ENCODE assay signal across 8 cellular contexts in the genomic region with DNA sequence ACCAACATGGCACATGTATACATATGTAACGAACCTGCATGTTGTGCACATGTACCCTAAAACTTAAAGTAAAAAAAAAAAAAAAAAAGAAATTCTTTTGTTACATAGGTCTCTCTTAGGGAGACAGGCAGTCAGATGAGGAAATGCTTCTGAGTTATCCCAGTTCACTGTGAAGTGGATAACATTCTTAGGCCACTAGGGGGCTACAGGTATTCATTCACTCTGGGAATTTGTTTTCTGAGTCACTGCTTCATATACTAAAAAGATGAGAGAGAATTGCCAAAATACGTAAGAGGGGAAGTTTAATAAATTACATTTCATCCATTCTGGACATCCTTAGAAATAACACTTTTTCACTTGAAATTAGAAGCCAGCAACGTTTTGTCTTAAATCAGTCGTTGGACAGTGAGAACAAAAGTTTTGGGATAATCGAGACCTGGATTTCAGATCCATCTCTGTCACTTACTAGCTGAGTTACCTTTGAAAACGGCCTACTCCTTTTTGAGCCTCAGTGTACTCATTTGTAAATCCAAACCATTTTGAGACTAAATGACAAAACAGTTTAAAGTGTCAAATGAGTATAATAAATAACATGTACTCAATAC.
DNase-seq lines count a peak whose midpoint lies in the region; ATAC-seq and TF ChIP-seq lines count a peak whose summit lies in the region.

No MANE protein-coding gene starts in this region.

- no peak overlapping the region for H3K4me2 ChIP-seq in IMR-90 (ENCODE audit: low read depth, low read length)

- no peak overlapping the region for H4K91ac ChIP-seq in IMR-90 (ENCODE audit: insufficient read depth, low read depth, low read length)

- H3K4me1 ChIP-seq in IMR-90 (ENCODE audit: control insufficient read depth, insufficient read depth, low read length), result peaks cover 9% of the 10 kb centered on the region; the same call in 1 of the 2 replicates
- no peaks in the 10 kb centered on the region for H3K4me1 ChIP-seq in thyroid gland

- no peak overlapping the region for H3K23ac ChIP-seq in IMR-90 (ENCODE audit: low read depth, low read length)

- no peak overlapping the region for H2BK5ac ChIP-seq in IMR-90 (ENCODE audit: low read depth, low read length, poor library complexity, severe bottlenecking)

- H3K4me3 ChIP-seq in IMR-90 (ENCODE audit: insufficient read depth, low read depth, low read length), result no peak overlapping the region
- H3K4me3 ChIP-seq in thyroid gland (replicated peaks in 1 of 3), result no peak overlapping the region

- no peak overlapping the region for H2BK15ac ChIP-seq in IMR-90 (ENCODE audit: low read depth, low read length)

- no peaks in the 10 kb centered on the region; a peak in 1 of 4 replicates for H3K79me1 ChIP-seq in IMR-90 (ENCODE audit: low read depth in 1 of 2, low read length in 2 of 2)

- no peaks in the 10 kb centered on the region for H3K27me3 ChIP-seq in IMR-90 (ENCODE audit: control insufficient read depth, insufficient read depth, low read length)
- H3K27me3 ChIP-seq in thyroid gland, result no peaks in the 10 kb centered on the region

- peak; percentile 77 for ATAC-seq in GM19372 (IDR thresholded peaks at IDR 0.05; ENCODE audit: low read depth, unreplicated experiment)
- peak; percentile 76 for ATAC-seq in IMR-90 (ENCODE audit: low read depth)

- H3K9ac ChIP-seq in IMR-90 (ENCODE audit: low read depth, low read length), result no peak overlapping the region

- no peak overlapping the region for H3K18ac ChIP-seq in IMR-90 (ENCODE audit: low read depth, low read length)

- peak overlapping the region; percentile 7; the same call in 1 of the 2 replicates for H3K4ac ChIP-seq in IMR-90 (ENCODE audit: low read depth, low read length)

- H4K20me1 ChIP-seq in IMR-90 (ENCODE audit: insufficient read depth, low read length), result no peaks in the 10 kb centered on the region

- no peak overlapping the region for H4K5ac ChIP-seq in IMR-90 (ENCODE audit: low read depth, low read length)

- no peak overlapping the region for H2AFZ ChIP-seq in IMR-90 (replicated peaks; ENCODE audit: low read length, poor library complexity)

- no TSS peak for BruUV-seq in IMR-90 (replicated peaks; lab: Mats Ljungman, UMichigan)

- dilution Hi-C loops in IMR-90 (cut with HindIII; ENCODE audit: low sequenced_read_pairs, unreplicated experiment), result no loop called here

- H2BK20ac ChIP-seq in IMR-90 (ENCODE audit: low read depth, low read length), result peak overlapping the region; percentile 68

- intact Hi-C loops in IMR-90 (cut with micrococcal nuclease), result loop anchor here (1.0 kb wide), 1 partner anchor 738 kb away; a partner anchor contains a TSS
- intact Hi-C loops in thyroid gland (cut with DNase I), result no loop called here

- peak; percentile 59 for TF ChIP-seq RAD21 in IMR-90 (IDR thresholded peaks at IDR 0.05; ENCODE audit: low read length)

- H3K14ac ChIP-seq in IMR-90 (replicated peaks; ENCODE audit: low read depth, low read length), result no peak overlapping the region

- TF ChIP-seq POLR2A in IMR-90 (IDR thresholded peaks at IDR 0.05; ENCODE audit: low read depth, low read length), result no peak
- no peak for TF ChIP-seq POLR2A in thyroid gland (IDR thresholded peaks at IDR 0.05)

- peaks cover 5% of the 10 kb centered on the region; the same call in 1 of the 2 replicates for H3K9me1 ChIP-seq in IMR-90 (ENCODE audit: insufficient read depth, low read length)

- H2AK9ac ChIP-seq in IMR-90 (replicated peaks; ENCODE audit: low read depth, low read length, poor library complexity), result no peak overlapping the region

- H2AK5ac ChIP-seq in IMR-90 (ENCODE audit: low read depth, low read length), result no peak overlapping the region

- in situ Hi-C loops in IMR-90 (cut with MboI; ENCODE audit: low sequenced_read_pairs), result no loop called here

- H3K27ac ChIP-seq in IMR-90 (ENCODE audit: insufficient read depth, low read length) (no peak overlapping the region), thyroid gland (no peak overlapping the region)

- H3K36me3 ChIP-seq in IMR-90 (ENCODE audit: control insufficient read depth, insufficient read depth, low read length) (no peaks in the 10 kb centered on the region), thyroid gland (no peaks in the 10 kb centered on the region)

- WGBS in IMR-90 (ENCODE audit: extremely low coverage in 2 of 2, insufficient read length in 1 of 2), 2 experiments, result no CpG with 5 or more reads among the region's 6 CpGs
- 56 to 62% methylated on average over 6 of the region's 6 CpGs for WGBS in thyroid gland, 2 donors

- CTCF ChIA-PET in IMR-90 (lab: Yijun Ruan, JAX), result interaction anchor here (0.6 to 1.1 kb wide), 4 partner anchors 8 to 289 kb away, joined by 3 read pairs; no protein-coding TSS in a partner anchor

- H4K8ac ChIP-seq in IMR-90 (ENCODE audit: low read depth in 2 of 2, low read length in 2 of 2), result peak overlapping the region in 1 of 2 experiments; percentile 11; a peak in 1 of 4 replicates

- DNase-seq in CD1c-positive myeloid dendritic cell (ENCODE audit: extremely low spot score) (peak; percentile 43), IMR-90 (peak; percentile 73), SKM-1 (lab: John Stamatoyannopoulos, UW; ENCODE audit: unreplicated experiment) (peak; percentile 50), globus pallidus (ENCODE audit: low spot score) (peak; percentile 6), thyroid gland (no peak)
- no peak for DNase-seq in activated naive CD4-positive, alpha-beta T cell (lab: John Stamatoyannopoulos, UW)
- DNase-seq in activated CD4-positive, CD25-positive, alpha-beta regulatory T cell (lab: John Stamatoyannopoulos, UW), result no peak

- POLR2A ChIA-PET in IMR-90 (lab: Charles Lee; ENCODE audit: unreplicated experiment), result interaction anchor here (0.7 kb wide), 1 partner anchor 740 kb away, joined by 8 read pairs; no protein-coding TSS in a partner anchor

- TF ChIP-seq CTCF in IMR-90 (conservative IDR thresholded peaks at IDR 0.05; ENCODE audit: low read depth, low read length) (peak; percentile 72), thyroid gland (IDR thresholded peaks at IDR 0.05) (peak in 5 of 6 experiments; percentile 6 to 56 (median 49))

- H3K56ac ChIP-seq in IMR-90 (ENCODE audit: extremely low read depth, insufficient read depth, low read length), result no peak overlapping the region

- H2BK120ac ChIP-seq in IMR-90 (ENCODE audit: low read depth, low read length), result peak overlapping the region; percentile 50

- peaks cover 2% of the 10 kb centered on the region; the same call in 1 of the 2 replicates for H3K9me3 ChIP-seq in IMR-90 (ENCODE audit: control insufficient read depth, insufficient read depth, low read length)
- no peaks in the 10 kb centered on the region for H3K9me3 ChIP-seq in thyroid gland

TF ChIP-seq in IMR-90, 13 proteins besides CTCF, POLR2A, EP300 and RAD21:
- TF ChIP-seq CEBPB (IDR thresholded peaks at IDR 0.05; ENCODE audit: low read depth, low read length), result no peak
- TF ChIP-seq SMC3 (IDR thresholded peaks at IDR 0.05; ENCODE audit: low read depth, low read length), result peak; percentile 58

Comparison
In these comparisons a context has a peak if more than half of its experiments do, and no peak if none do; other contexts are left out.
1. DNase-seq: peak in CD1c-positive myeloid dendritic cell (single experiment), IMR-90 (single experiment), SKM-1 (single experiment) and globus pallidus (single experiment); none in thyroid gland (0 of 2), activated naive CD4-positive, alpha-beta T cell (0 of 4) and activated CD4-positive, CD25-positive, alpha-beta regulatory T cell (0 of 4).